ENCODE assay signal across 24 cellular contexts in genomic region chr5:42306287-42306686, GRCh38.
"Had no signal": no experiment of that assay in that cellular context is flagged by ENCODE, and none has a peak within 500 bp of the region (broad histone marks: within the 10 kb centered on the region; RNA-seq: fewer than 3 reads in every experiment).

No MANE protein-coding gene starts in this region.

- H3K4me1 Mint-ChIP-seq: endodermal cell; stimulated activated effector memory CD8-positive, alpha-beta T cell treated with anti-CD3 and anti-CD28 coated beads, Interleukin-12 subunit alpha, Interleukin-12 subunit beta, amount 100 ng/mL, for 72 hours had no signal

- H3K4me3 Mint-ChIP-seq: endodermal cell; natural killer cell treated with Interleukin-12 subunit alpha and Interleukin-12 subunit beta and Interleukin-15 and Interleukin-18, amount 100 ng/mL, for 72 hours; stimulated activated effector memory CD8-positive, alpha-beta T cell treated with anti-CD3 and anti-CD28 coated beads, Interleukin-12 subunit alpha, Interleukin-12 subunit beta, amount 100 ng/mL, for 72 hours; stimulated activated naive CD8-positive, alpha-beta T cell treated with anti-CD3 and anti-CD28 coated beads, Interleukin-15, Interleukin-2, amounts not matched to agents 100 ng/mL and 50 ng/mL, for 24 hours had no signal

- DNase-seq: colonic mucosa; dermis blood vessel endothelial cell; endodermal cell; erythroblast; glutamatergic neuron; kidney; left cardiac atrium; left ventricle myocardium inferior; mesenchymal stem cell; midbrain; occipital lobe; pancreas; stimulated activated CD4-positive, alpha-beta T cell treated with anti-CD3 and anti-CD28 coated beads, Interleukin-4, amount 100 ng/mL, for 1 hour; stimulated activated CD8-positive, alpha-beta memory T cell treated with anti-CD3 and anti-CD28 coated beads, Interleukin-4, amount 100 ng/mL, for 48 hours; testis had no signal

- H3K27me3 Mint-ChIP-seq: progenitor cell of endocrine pancreas; stimulated activated naive CD8-positive, alpha-beta T cell treated with anti-CD3 and anti-CD28 coated beads, Interleukin-15, Interleukin-2, amounts not matched to agents 100 ng/mL and 50 ng/mL, for 24 hours had no signal

- H3K36me3 ChIP-seq: colonic mucosa, gastroesophageal sphincter, left ventricle myocardium inferior, pancreas, tibial nerve had no signal

- H3K27me3 ChIP-seq: colonic mucosa, gastroesophageal sphincter, hepatocyte, pancreas, testis, tibial nerve had no signal

- H3K4me1 ChIP-seq: colonic mucosa, gastroesophageal sphincter, left ventricle myocardium inferior, pancreas, testis had no signal

- H3K9me3 Mint-ChIP-seq: stimulated activated effector memory CD8-positive, alpha-beta T cell treated with anti-CD3 and anti-CD28 coated beads, Interleukin-12 subunit alpha, Interleukin-12 subunit beta, amount 100 ng/mL, for 72 hours; stimulated activated naive CD8-positive, alpha-beta T cell treated with anti-CD3 and anti-CD28 coated beads, Interleukin-15, Interleukin-2, amounts not matched to agents 100 ng/mL and 50 ng/mL, for 24 hours had no signal

- H3K9me3 ChIP-seq: colonic mucosa, gastroesophageal sphincter, left ventricle myocardium inferior, pancreas, testis, tibial nerve had no signal

- H3K36me3 Mint-ChIP-seq: natural killer cell treated with Interleukin-12 subunit alpha and Interleukin-12 subunit beta and Interleukin-15 and Interleukin-18, amount 100 ng/mL, for 72 hours; stimulated activated effector memory CD8-positive, alpha-beta T cell treated with anti-CD3 and anti-CD28 coated beads, Interleukin-12 subunit alpha, Interleukin-12 subunit beta, amount 100 ng/mL, for 72 hours had no signal

- H3K27ac Mint-ChIP-seq: endodermal cell; natural killer cell treated with Interleukin-12 subunit alpha and Interleukin-12 subunit beta and Interleukin-15 and Interleukin-18, amount 100 ng/mL, for 72 hours; progenitor cell of endocrine pancreas; stimulated activated effector memory CD8-positive, alpha-beta T cell treated with anti-CD3 and anti-CD28 coated beads, Interleukin-12 subunit alpha, Interleukin-12 subunit beta, amount 100 ng/mL, for 72 hours; stimulated activated naive CD8-positive, alpha-beta T cell treated with anti-CD3 and anti-CD28 coated beads, Interleukin-15, Interleukin-2, amounts not matched to agents 100 ng/mL and 50 ng/mL, for 24 hours had no signal

- H3K4me3 ChIP-seq: colonic mucosa, gastroesophageal sphincter, hepatocyte, left ventricle myocardium inferior, lung, pancreas, smooth muscle cell, testis, tibial nerve had no signal

- ATAC-seq: gastroesophageal sphincter; natural killer cell treated with Interleukin-12 subunit alpha and Interleukin-12 subunit beta and Interleukin-15 and Interleukin-18, amount 100 ng/mL, for 72 hours; pancreas; stimulated activated effector memory CD8-positive, alpha-beta T cell treated with anti-CD3 and anti-CD28 coated beads, Interleukin-12 subunit alpha, Interleukin-12 subunit beta, amount 100 ng/mL, for 72 hours had no signal

- H3K27ac ChIP-seq: colonic mucosa, gastroesophageal sphincter, hepatocyte, left ventricle myocardium inferior, pancreas, testis, tibial nerve had no signal
